In genomic region chr9:38311382-38312270, GRCh38 we compare ENCODE assay signal across 1 cellular context.
TF ChIP-seq lines count a peak whose summit lies in the region.

No MANE protein-coding gene starts in this region.

TF ChIP-seq in SK-N-SH treated with all-trans-retinoic acid at 6 μM for 48 hours, 23 proteins besides CTCF, POLR2A, EP300 and RAD21 (continued from another document):
- TF ChIP-seq CSRNP3 (CRISPR knock-in tag; IDR thresholded peaks at IDR 0.05) (no peak), SNAI2 (CRISPR knock-in tag; IDR thresholded peaks at IDR 0.05) (no peak), TSHZ2 (CRISPR knock-in tag; IDR thresholded peaks at IDR 0.05) (no peak), ZFP3 (CRISPR knock-in tag; IDR thresholded peaks at IDR 0.05) (no peak), TCF4 (CRISPR knock-in tag; IDR thresholded peaks at IDR 0.05; ENCODE audit: borderline replicate concordance) (no peak)
